ENCODE assay signal across 8 cellular contexts in the genomic region with DNA sequence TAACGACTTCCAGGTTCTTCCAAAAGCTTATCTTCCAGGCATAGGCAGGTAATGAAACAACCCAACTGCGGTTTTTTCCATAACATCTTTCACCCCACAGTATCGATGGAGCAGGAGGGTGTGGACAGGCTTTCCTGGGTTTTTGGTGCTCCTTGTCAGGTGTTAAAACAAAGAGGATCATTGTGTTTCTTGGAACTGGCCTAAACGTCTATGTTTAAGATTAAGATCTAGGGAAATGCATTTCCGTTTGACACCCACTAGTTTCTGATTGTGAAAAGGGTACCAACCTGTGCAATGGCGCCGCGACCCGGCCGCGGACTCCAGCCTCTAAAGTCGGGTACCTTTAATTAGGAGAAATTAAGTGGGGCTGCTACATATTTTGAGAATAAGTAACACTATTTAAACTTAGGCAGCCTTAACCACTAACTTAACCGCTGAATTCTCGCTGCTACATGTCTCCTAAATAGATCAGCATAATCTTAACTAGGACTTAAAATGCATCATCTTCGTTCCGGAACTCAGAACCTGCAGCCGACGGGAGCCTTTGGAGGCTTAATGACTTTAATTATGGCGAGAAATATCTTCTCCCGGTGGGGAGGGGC. TPM values are rescaled to one million over a fixed set of nuclear protein-coding genes. Genes with fewer than 3 reads are reported as not detected.
DNase-seq lines count a peak whose midpoint lies in the region; ATAC-seq and TF ChIP-seq lines count a peak whose summit lies in the region.

No MANE protein-coding gene starts in this region.

- H3K4me1 ChIP-seq in Peyer's patch (peaks cover 0 to 38% (median 0%) of the 10 kb centered on the region in 4 donors), esophagus squamous epithelium (peaks cover 18 to 37% (median 26%) of the 10 kb centered on the region in 3 donors), trophoblast cell (ENCODE audit: control insufficient read depth in 1 of 2, insufficient read depth in 2 of 2, low read length in 2 of 2) (peaks cover 20 to 31% of the 10 kb centered on the region in 2 experiments)

- peak overlapping the region in 3 of 4 donors; percentile 14 to 58 (median 57) for H3K4me3 ChIP-seq in Peyer's patch
- H3K4me3 ChIP-seq in esophagus squamous epithelium, result peak overlapping the region; percentile 18 to 71 (median 50)
- peak overlapping the region; percentile 46 for H3K4me3 ChIP-seq in trophoblast cell (ENCODE audit: low read depth, low read length)

- ATAC-seq in HG03097 (IDR thresholded peaks at IDR 0.05; ENCODE audit: low FRiP score, unreplicated experiment) (no peak), GM18517 (IDR thresholded peaks at IDR 0.05; ENCODE audit: unreplicated experiment) (no peak)

- no peak overlapping the region for H2AFZ ChIP-seq in trophoblast cell (ENCODE audit: insufficient read depth, low read length, poor library complexity)

- peak overlapping the region; percentile 61 for H3K9ac ChIP-seq in trophoblast cell (ENCODE audit: low read length)

- TF ChIP-seq CTCF in Peyer's patch (IDR thresholded peaks at IDR 0.05) (peak in 1 of 6 experiments; percentile 20), esophagus squamous epithelium (IDR thresholded peaks at IDR 0.05) (no peak)

- H3K27me3 ChIP-seq in Peyer's patch (no peaks in the 10 kb centered on the region), esophagus squamous epithelium (no peaks in the 10 kb centered on the region), trophoblast cell (ENCODE audit: insufficient read depth, low read length) (no peaks in the 10 kb centered on the region)

- no peak overlapping the region for H2AK5ac ChIP-seq in trophoblast cell (ENCODE audit: low read length)

- no peak overlapping the region for H3K23ac ChIP-seq in trophoblast cell (ENCODE audit: low read length)

- H4K8ac ChIP-seq in trophoblast cell (ENCODE audit: low read depth, low read length), result no peak overlapping the region

- peak overlapping the region; percentile 23 for H2BK5ac ChIP-seq in trophoblast cell (ENCODE audit: low read depth, low read length, poor library complexity)

- H3K79me1 ChIP-seq in trophoblast cell (ENCODE audit: low read length), result peaks cover 29% of the 10 kb centered on the region

- peak overlapping the region; percentile 77 for H4K91ac ChIP-seq in trophoblast cell (ENCODE audit: low read depth, low read length)

- H3K14ac ChIP-seq in trophoblast cell (ENCODE audit: low read length), result no peak overlapping the region

- no peak overlapping the region for H2BK120ac ChIP-seq in trophoblast cell (ENCODE audit: insufficient read depth, low read length, poor library complexity)

- H4K12ac ChIP-seq in trophoblast cell (ENCODE audit: low read depth, low read length), result no peak overlapping the region

- H3K18ac ChIP-seq in trophoblast cell (ENCODE audit: low read length), result no peak overlapping the region

- TF ChIP-seq POLR2A in Peyer's patch (IDR thresholded peaks at IDR 0.05) (no peak), esophagus squamous epithelium (IDR thresholded peaks at IDR 0.05) (no peak)

- H3K4ac ChIP-seq in trophoblast cell (ENCODE audit: low read depth, low read length), result no peak overlapping the region

- DNase-seq in COLO829 (ENCODE audit: low spot score) (peak; percentile 46), Peyer's patch (no peak), esophagus squamous epithelium (lab: John Stamatoyannopoulos, UW) (no peak), trophoblast cell (peak in 1 of 2 donors; percentile 7), NCI-H146 treated with DMSO at 0.1 percent for 48 hours (lab: John Stamatoyannopoulos, UW; ENCODE audit: unreplicated experiment) (no peak)
- DNase-seq in stimulated activated CD4-positive, alpha-beta T cell treated with anti-CD3 and anti-CD28 coated beads, Interleukin-4, amount 100 ng/mL, for 4 hours, result no peak

- H3K36me3 ChIP-seq in Peyer's patch, result no peaks in the 10 kb centered on the region
- no peaks in the 10 kb centered on the region for H3K36me3 ChIP-seq in esophagus squamous epithelium
- peaks cover 0 to 3% of the 10 kb centered on the region in 2 experiments for H3K36me3 ChIP-seq in trophoblast cell (ENCODE audit: control insufficient read depth in 1 of 2, insufficient read depth in 2 of 2, low read length in 2 of 2)

- H2BK12ac ChIP-seq in trophoblast cell (ENCODE audit: low read length), result no peak overlapping the region

- H3K9me3 ChIP-seq in Peyer's patch, result no peaks in the 10 kb centered on the region
- no peaks in the 10 kb centered on the region for H3K9me3 ChIP-seq in esophagus squamous epithelium
- H3K9me3 ChIP-seq in trophoblast cell (ENCODE audit: insufficient read depth, low read depth, low read length), result no peaks in the 10 kb centered on the region

- peak overlapping the region in 3 of 4 donors; percentile 66 to 81 (median 78) for H3K27ac ChIP-seq in Peyer's patch
- H3K27ac ChIP-seq in esophagus squamous epithelium, result peak overlapping the region; percentile 65 to 90 (median 83)
- H3K27ac ChIP-seq in trophoblast cell (ENCODE audit: low read depth, low read length), result peak overlapping the region; percentile 99

- peaks cover 6% of the 10 kb centered on the region for H3K79me2 ChIP-seq in trophoblast cell (ENCODE audit: control insufficient read depth, insufficient read depth, low read length, poor library complexity)

- intact Hi-C loops in esophagus squamous epithelium (cut with DNase I), result no loop called here

- WGBS in esophagus squamous epithelium, 2 donors, result 16 to 33% methylated on average over 14 to 19 of the region's 20 CpGs
- no CpG with 5 or more reads among the region's 20 CpGs for WGBS in trophoblast cell (ENCODE audit: extremely low coverage, insufficient coverage, insufficient read length)

- H3K4me2 ChIP-seq in trophoblast cell (ENCODE audit: low read length), result peak overlapping the region; percentile 75

RNA-seq across cellular contexts. Expression of a gene that starts 31.5 kb away (rescaled TPM):
- total RNA-seq in Peyer's patch, result not detected
- total RNA-seq in esophagus squamous epithelium, result under 1 TPM in 1 of 4 donors, not detected in 3; 0.38 TPM
- not detected in 2 replicates for polyA plus RNA-seq in trophoblast cell (2013)

RNA-seq across cellular contexts. Expression of a gene that starts 42.7 kb away (rescaled TPM):
- 10 to 100 TPM in 3 of 4 donors, 1 to 10 TPM in 1; 8.2 to 32.2 (median 16.1) TPM for total RNA-seq in Peyer's patch
- total RNA-seq in esophagus squamous epithelium, result 10 to 100 TPM; 34.3 to 64.8 (median 47.7) TPM
- 23.3 and 23.7 TPM in 2 replicates for polyA plus RNA-seq in trophoblast cell (2013)
